In the genomic region with DNA sequence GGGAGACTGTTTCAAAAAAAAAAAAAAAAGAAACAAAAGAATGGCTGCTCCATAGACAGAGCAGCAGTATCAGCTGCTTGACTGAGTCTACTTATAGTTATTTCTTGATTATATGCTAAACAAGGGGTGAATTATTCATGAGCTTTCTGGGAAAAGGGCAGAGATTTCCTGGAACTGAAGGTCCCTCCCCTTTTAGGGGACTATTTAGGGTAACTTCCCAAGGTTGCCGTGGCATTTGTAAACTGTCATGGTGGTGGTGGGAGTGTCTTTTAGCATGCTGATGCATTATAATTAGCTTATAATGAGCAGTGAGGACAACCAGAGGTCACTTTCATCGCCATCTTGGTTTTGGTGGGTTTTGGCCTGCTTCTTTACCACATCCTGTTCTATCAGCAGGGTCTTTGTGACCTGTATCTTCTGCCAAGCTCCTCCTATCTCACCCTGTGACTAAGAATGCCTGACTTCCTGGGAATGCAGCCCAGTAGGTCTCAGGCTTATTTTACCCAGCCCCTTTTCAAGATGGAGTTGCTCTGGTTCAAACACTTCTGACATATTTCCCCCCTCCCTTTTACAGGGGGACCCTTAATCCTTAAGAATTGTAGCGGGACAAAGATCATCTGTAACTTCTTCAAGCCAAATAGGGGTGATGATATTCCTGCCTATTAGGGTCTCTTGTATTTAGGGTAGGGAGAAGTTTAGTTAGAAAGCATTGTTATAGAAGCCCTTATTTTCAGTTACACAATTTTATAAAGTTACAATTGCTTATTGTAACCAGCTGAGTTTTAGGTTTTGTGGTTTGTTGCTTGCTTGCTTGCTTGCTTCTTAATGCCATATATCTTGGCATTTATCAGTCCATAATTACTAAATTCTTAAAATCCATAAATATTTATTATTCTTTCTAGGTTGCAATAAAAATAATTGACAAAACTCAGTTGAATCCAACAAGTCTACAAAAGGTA, we compare ENCODE assay signal across 1 cellular context.
TF ChIP-seq lines count a peak whose summit lies in the region.

No MANE protein-coding gene starts in this region.

TF ChIP-seq in K562, 482 proteins besides CTCF, POLR2A, EP300 and RAD21 (continued from another document):
- TF ChIP-seq, protein P1, sequence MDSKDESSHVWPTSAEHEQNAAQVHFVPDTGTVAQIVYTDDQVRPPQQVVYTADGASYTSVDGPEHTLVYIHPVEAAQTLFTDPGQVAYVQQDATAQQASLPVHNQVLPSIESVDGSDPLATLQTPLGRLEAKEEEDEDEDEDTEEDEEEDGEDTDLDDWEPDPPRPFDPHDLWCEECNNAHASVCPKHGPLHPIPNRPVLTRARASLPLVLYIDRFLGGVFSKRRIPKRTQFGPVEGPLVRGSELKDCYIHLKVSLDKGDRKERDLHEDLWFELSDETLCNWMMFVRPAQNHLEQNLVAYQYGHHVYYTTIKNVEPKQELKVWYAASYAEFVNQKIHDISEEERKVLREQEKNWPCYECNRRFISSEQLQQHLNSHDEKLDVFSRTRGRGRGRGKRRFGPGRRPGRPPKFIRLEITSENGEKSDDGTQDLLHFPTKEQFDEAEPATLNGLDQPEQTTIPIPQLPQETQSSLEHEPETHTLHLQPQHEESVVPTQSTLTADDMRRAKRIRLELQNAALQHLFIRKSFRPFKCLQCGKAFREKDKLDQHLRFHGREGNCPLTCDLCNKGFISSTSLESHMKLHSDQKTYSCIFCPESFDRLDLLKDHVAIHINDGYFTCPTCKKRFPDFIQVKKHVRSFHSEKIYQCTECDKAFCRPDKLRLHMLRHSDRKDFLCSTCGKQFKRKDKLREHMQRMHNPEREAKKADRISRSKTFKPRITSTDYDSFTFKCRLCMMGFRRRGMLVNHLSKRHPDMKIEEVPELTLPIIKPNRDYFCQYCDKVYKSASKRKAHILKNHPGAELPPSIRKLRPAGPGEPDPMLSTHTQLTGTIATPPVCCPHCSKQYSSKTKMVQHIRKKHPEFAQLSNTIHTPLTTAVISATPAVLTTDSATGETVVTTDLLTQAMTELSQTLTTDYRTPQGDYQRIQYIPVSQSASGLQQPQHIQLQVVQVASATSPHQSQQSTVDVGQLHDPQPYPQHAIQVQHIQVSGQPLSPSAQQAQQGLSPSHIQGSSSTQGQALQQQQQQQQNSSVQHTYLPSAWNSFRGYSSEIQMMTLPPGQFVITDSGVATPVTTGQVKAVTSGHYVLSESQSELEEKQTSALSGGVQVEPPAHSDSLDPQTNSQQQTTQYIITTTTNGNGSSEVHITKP (IDR thresholded peaks at IDR 0.05; ENCODE audit: partially characterized antibody): no peak
- TF ChIP-seq HLTF (IDR thresholded peaks at IDR 0.05) (no peak), KAT2B (IDR thresholded peaks at IDR 0.05; ENCODE audit: low read depth, low read length) (no peak), ZNF212 (CRISPR knock-in tag; IDR thresholded peaks at IDR 0.05) (peak; percentile 99), RNF2 (IDR thresholded peaks at IDR 0.05) (peak; percentile 60; the same call in 1 of the 2 replicates), MCM3 (IDR thresholded peaks at IDR 0.05) (no peak), ZKSCAN8 (CRISPR knock-in tag; IDR thresholded peaks at IDR 0.05) (peak; percentile 99), ZFX (CRISPR knock-in tag; IDR thresholded peaks at IDR 0.05) (peak; percentile 40; the same call in 1 of the 2 replicates), TOE1 (IDR thresholded peaks at IDR 0.05; ENCODE audit: borderline replicate concordance) (no peak), TOE1 (CRISPR knock-in tag; IDR thresholded peaks at IDR 0.05; ENCODE audit: borderline replicate concordance, low read depth) (no peak), OTX1 (CRISPR knock-in tag; IDR thresholded peaks at IDR 0.05) (peak; percentile 100), ZNF174 (CRISPR knock-in tag; IDR thresholded peaks at IDR 0.05) (peak; percentile 99)
- TF ChIP-seq, protein P2, sequence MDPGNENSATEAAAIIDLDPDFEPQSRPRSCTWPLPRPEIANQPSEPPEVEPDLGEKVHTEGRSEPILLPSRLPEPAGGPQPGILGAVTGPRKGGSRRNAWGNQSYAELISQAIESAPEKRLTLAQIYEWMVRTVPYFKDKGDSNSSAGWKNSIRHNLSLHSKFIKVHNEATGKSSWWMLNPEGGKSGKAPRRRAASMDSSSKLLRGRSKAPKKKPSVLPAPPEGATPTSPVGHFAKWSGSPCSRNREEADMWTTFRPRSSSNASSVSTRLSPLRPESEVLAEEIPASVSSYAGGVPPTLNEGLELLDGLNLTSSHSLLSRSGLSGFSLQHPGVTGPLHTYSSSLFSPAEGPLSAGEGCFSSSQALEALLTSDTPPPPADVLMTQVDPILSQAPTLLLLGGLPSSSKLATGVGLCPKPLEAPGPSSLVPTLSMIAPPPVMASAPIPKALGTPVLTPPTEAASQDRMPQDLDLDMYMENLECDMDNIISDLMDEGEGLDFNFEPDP (CRISPR knock-in tag; IDR thresholded peaks at IDR 0.05): peak; percentile 99
